In the genomic region with DNA sequence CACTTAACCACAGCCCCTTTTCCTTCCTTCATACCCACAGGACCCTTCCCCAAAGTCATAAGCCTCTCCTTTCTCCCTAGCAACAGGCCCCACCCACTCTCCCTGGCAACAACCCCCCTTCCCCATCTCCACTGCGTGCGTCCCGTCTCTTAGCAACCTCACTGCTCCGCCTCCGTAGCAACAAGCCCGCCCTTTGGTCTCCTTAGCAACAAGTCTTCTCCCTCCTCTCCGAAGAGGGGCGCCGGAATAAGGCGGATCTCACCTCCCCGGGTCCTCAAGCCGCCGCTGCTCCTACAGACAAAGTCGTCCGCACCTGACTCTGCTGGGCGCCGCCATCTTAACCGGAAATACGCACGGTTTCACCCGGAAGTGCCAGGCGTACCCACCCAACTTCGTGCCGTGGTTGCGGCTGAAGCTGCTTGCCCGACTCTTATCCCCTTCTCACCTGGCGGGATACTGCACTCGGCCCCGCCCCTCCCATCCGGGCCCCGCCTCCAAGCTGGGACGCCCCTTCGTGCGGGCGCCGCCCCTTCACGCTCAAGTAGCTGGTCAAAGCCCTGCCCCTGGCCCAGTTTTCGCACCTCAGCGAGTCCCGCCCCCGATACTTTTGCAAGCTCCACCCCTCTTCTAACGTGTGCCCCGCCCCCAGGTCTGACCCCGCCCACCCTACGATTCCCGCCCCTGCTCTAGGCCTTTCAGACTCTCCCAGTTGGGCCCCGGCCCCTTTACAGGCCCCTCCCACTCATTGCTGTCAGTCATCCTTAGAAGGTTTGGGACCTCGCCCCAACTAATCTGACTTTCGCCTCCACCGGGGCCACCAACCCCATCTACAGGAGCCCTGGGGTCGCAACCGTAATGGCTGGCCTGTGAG, we compare ENCODE assay signal across 8 cellular contexts. TPM values are rescaled to one million over a fixed set of nuclear protein-coding genes. Genes with fewer than 3 reads are reported as not detected.
DNase-seq lines count a peak whose midpoint lies in the region; ATAC-seq and TF ChIP-seq lines count a peak whose summit lies in the region.

A gene with protein sequence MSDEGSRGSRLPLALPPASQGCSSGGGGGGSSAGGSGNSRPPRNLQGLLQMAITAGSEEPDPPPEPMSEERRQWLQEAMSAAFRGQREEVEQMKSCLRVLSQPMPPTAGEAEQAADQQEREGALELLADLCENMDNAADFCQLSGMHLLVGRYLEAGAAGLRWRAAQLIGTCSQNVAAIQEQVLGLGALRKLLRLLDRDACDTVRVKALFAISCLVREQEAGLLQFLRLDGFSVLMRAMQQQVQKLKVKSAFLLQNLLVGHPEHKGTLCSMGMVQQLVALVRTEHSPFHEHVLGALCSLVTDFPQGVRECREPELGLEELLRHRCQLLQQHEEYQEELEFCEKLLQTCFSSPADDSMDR (minus strand): TSS at position 338 of the 871 bp plus-strand sequence. CDS start 502 bp downstream, outside the sequence.

- ATAC-seq in GM19372 (IDR thresholded peaks at IDR 0.05; ENCODE audit: low read depth, unreplicated experiment) (peak; percentile 70), HG03565 (IDR thresholded peaks at IDR 0.05; ENCODE audit: unreplicated experiment) (peak; percentile 40)

- 0 out of 22 replicates have a peak, but pooled peaks cover 0 to 6% (median 0%) of the 10 kb centered on the region in 11 experiments for H4K20me1 ChIP-seq in BLaER1 treated with 17β-estradiol and CSF1 and Interleukin-3, amounts not matched to agents 10 nM and 100 nM

- peaks cover 40 to 67% (median 62%) of the 10 kb centered on the region in 10 experiments for H3K4me1 ChIP-seq in BLaER1 treated with 17β-estradiol and CSF1 and Interleukin-3, amounts not matched to agents 10 nM and 100 nM
- H3K4me1 ChIP-seq in liver (ENCODE audit: control insufficient read depth in 4 of 4, insufficient read depth in 4 of 4, low read length in 3 of 4): peaks cover 7 to 15% (median 10%) of the 10 kb centered on the region in 4 donors

- TF ChIP-seq CTCF in dorsolateral prefrontal cortex (IDR thresholded peaks at IDR 0.05 in 54 of 56, conservative IDR thresholded peaks at IDR 0.05 in 2 of 56; ENCODE audit: low read depth in 1 of 56, partially characterized antibody in 56 of 56) (peak in 10 of 56 donors; percentile 7 to 39 (median 12)), liver (IDR thresholded peaks at IDR 0.05; ENCODE audit: low read depth, low read length, missing input control) (no peak)

- H3K4me3 ChIP-seq in BLaER1 treated with 17β-estradiol and CSF1 and Interleukin-3, amounts not matched to agents 10 nM and 100 nM: peak within 1 kb of the TSS; percentile 56 to 79 (median 65)
- peak within 1 kb of the TSS; percentile 56 to 94 (median 78) for H3K4me3 ChIP-seq in dorsolateral prefrontal cortex
- peak within 1 kb of the TSS; percentile 93 to 99 (median 99) for H3K4me3 ChIP-seq in liver (ENCODE audit: low read depth in 1 of 3, low read length in 3 of 3)

- peaks cover 0 to 25% (median 14%) of the 10 kb centered on the region in 11 experiments; a peak in 20 of 22 replicates for H3K36me3 ChIP-seq in BLaER1 treated with 17β-estradiol and CSF1 and Interleukin-3, amounts not matched to agents 10 nM and 100 nM
- peaks cover 0 to 15% (median 3%) of the 10 kb centered on the region in 4 donors for H3K36me3 ChIP-seq in liver (ENCODE audit: control insufficient read depth in 4 of 4, insufficient read depth in 3 of 4, low read depth in 1 of 4, low read length in 3 of 4)

- peak within 1 kb of the TSS; percentile 47 to 82 (median 76) for H3K27ac ChIP-seq in BLaER1 treated with 17β-estradiol and CSF1 and Interleukin-3, amounts not matched to agents 10 nM and 100 nM
- H3K27ac ChIP-seq in dorsolateral prefrontal cortex (peak within 1 kb of the TSS; percentile 55 to 98 (median 91)), liver (ENCODE audit: low read depth in 1 of 2, low read length in 2 of 2) (peak within 1 kb of the TSS; percentile 79 to 85)

- 6% methylated on average over 52 of the region's 52 CpGs for WGBS in liver

- peak; percentile 99 for DNase-seq in NCI-H82 (lab: John Stamatoyannopoulos, UW)
- peak; percentile 96 for DNase-seq in activated CD4-positive, alpha-beta T cell treated with anti-CD3 and anti-CD28 coated beads, Interleukin-2, amount 50 U/mL, for 48 hours
- peak; percentile 87 to 95 (median 92) for DNase-seq in dorsolateral prefrontal cortex
- DNase-seq in stimulated activated CD4-positive, alpha-beta T cell treated with anti-CD3 and anti-CD28 coated beads, Interleukin-4, amount 100 ng/mL, for 24 hours: peak; percentile 94

- no peaks in the 10 kb centered on the region for H3K9me3 ChIP-seq in BLaER1 treated with 17β-estradiol and CSF1 and Interleukin-3, amounts not matched to agents 10 nM and 100 nM (replicated peaks in 1 of 11)
- no peaks in the 10 kb centered on the region for H3K9me3 ChIP-seq in liver (ENCODE audit: control insufficient read depth in 4 of 4, low read length in 3 of 4)

- intact Hi-C loops in dorsolateral prefrontal cortex (cut with DNase I): loop anchor here in 1 of 2 donors (2.0 kb wide), 1 partner anchor 17 kb away; no protein-coding TSS in a partner anchor

- peak within 1 kb of the TSS; percentile 67 to 80 (median 76) for H3K9ac ChIP-seq in BLaER1 treated with 17β-estradiol and CSF1 and Interleukin-3, amounts not matched to agents 10 nM and 100 nM
- H3K9ac ChIP-seq in liver (ENCODE audit: low read depth in 1 of 2, low read length in 2 of 2): peak within 1 kb of the TSS in 1 of 2 donors; percentile 49

- no peak for TF ChIP-seq RAD21 in liver (IDR thresholded peaks at IDR 0.05)

- peak within 1 kb of the TSS; percentile 86 to 99 (median 94) for H3K4me2 ChIP-seq in BLaER1 treated with 17β-estradiol and CSF1 and Interleukin-3, amounts not matched to agents 10 nM and 100 nM

- H3K27me3 ChIP-seq in BLaER1 treated with 17β-estradiol and CSF1 and Interleukin-3, amounts not matched to agents 10 nM and 100 nM: no peaks in the 10 kb centered on the region
- no peaks in the 10 kb centered on the region for H3K27me3 ChIP-seq in dorsolateral prefrontal cortex
- H3K27me3 ChIP-seq in liver (ENCODE audit: control insufficient read depth in 4 of 4, insufficient read depth in 4 of 4, low read length in 3 of 4): no peaks in the 10 kb centered on the region

TF ChIP-seq in liver, 16 proteins besides CTCF, POLR2A, EP300 and RAD21 (continues in another document):
- TF ChIP-seq TAF1 (conservative IDR thresholded peaks at IDR 0.05): no peak
- TF ChIP-seq YY1 (IDR thresholded peaks at IDR 0.05): peak; percentile 99
- TF ChIP-seq RXRA (IDR thresholded peaks at IDR 0.05): peak; percentile 30 to 33
- TF ChIP-seq JUND (IDR thresholded peaks at IDR 0.05): no peak
- no peak for TF ChIP-seq EGR1 (IDR thresholded peaks at IDR 0.05; ENCODE audit: low read depth in 2 of 2)
- TF ChIP-seq FOXA1 (IDR thresholded peaks at IDR 0.05): peak; percentile 28
- TF ChIP-seq, protein P1, sequence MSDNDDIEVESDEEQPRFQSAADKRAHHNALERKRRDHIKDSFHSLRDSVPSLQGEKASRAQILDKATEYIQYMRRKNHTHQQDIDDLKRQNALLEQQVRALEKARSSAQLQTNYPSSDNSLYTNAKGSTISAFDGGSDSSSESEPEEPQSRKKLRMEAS (IDR thresholded peaks at IDR 0.05): no peak
- TF ChIP-seq SP1 (IDR thresholded peaks at IDR 0.05): peak; percentile 66
- TF ChIP-seq, protein P2, sequence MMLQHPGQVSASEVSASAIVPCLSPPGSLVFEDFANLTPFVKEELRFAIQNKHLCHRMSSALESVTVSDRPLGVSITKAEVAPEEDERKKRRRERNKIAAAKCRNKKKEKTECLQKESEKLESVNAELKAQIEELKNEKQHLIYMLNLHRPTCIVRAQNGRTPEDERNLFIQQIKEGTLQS (IDR thresholded peaks at IDR 0.05): no peak
- no peak for TF ChIP-seq FOXA2 (IDR thresholded peaks at IDR 0.05)
- no peak for TF ChIP-seq HNF4A (conservative IDR thresholded peaks at IDR 0.05)
- TF ChIP-seq GABPA (IDR thresholded peaks at IDR 0.05 in 1 of 2, conservative IDR thresholded peaks at IDR 0.05 in 1 of 2): peak; percentile 94 to 98
- TF ChIP-seq HNF4G (IDR thresholded peaks at IDR 0.05): no peak
- TF ChIP-seq NR2F2 (IDR thresholded peaks at IDR 0.05): peak; percentile 9
- TF ChIP-seq, protein P3, sequence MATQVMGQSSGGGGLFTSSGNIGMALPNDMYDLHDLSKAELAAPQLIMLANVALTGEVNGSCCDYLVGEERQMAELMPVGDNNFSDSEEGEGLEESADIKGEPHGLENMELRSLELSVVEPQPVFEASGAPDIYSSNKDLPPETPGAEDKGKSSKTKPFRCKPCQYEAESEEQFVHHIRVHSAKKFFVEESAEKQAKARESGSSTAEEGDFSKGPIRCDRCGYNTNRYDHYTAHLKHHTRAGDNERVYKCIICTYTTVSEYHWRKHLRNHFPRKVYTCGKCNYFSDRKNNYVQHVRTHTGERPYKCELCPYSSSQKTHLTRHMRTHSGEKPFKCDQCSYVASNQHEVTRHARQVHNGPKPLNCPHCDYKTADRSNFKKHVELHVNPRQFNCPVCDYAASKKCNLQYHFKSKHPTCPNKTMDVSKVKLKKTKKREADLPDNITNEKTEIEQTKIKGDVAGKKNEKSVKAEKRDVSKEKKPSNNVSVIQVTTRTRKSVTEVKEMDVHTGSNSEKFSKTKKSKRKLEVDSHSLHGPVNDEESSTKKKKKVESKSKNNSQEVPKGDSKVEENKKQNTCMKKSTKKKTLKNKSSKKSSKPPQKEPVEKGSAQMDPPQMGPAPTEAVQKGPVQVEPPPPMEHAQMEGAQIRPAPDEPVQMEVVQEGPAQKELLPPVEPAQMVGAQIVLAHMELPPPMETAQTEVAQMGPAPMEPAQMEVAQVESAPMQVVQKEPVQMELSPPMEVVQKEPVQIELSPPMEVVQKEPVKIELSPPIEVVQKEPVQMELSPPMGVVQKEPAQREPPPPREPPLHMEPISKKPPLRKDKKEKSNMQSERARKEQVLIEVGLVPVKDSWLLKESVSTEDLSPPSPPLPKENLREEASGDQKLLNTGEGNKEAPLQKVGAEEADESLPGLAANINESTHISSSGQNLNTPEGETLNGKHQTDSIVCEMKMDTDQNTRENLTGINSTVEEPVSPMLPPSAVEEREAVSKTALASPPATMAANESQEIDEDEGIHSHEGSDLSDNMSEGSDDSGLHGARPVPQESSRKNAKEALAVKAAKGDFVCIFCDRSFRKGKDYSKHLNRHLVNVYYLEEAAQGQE (IDR thresholded peaks at IDR 0.05): peak; percentile 77

RNA-seq across cellular contexts. Expression of the gene that starts here (rescaled TPM):
- total RNA-seq in dorsolateral prefrontal cortex (10 to 100 TPM; 32.1 to 75.7 (median 48.3) TPM), liver (10 to 100 TPM in 1 of 2 donors, 1 to 10 TPM in 1; 9.4 to 11.6 TPM)
- polyA plus RNA-seq in liver: 10 to 100 TPM; 15.3 to 31.6 TPM

Comparison
In these comparisons a context has a peak if more than half of its experiments do, and no peak if none do; other contexts are left out.
1. Peak in every context shown above with its lines: DNase-seq, ATAC-seq, H3K4me3 ChIP-seq and H3K27ac ChIP-seq.